Comparison of ENCODE assay signal across 8 cellular contexts in genomic region chr19:20565321-20566018, GRCh38. TPM values are rescaled to one million over a fixed set of nuclear protein-coding genes. Genes with fewer than 3 reads are reported as not detected.
DNase-seq lines count a peak whose midpoint lies in the region; ATAC-seq and TF ChIP-seq lines count a peak whose summit lies in the region.

ZNF737 (minus strand) TSS chr19:20565781; CDS start chr19:20565640, 141 bp downstream.

- H3K27me3 ChIP-seq in neural cell (ENCODE audit: insufficient read depth, low read depth, low read length), result no peaks in the 10 kb centered on the region

- peak within 1 kb of the TSS; percentile 97 for H3K27ac ChIP-seq in neural cell (ENCODE audit: low read length)

- H3K9me3 ChIP-seq in neural cell (ENCODE audit: low read length), result peaks cover 5% of the 10 kb centered on the region

- H2AFZ ChIP-seq in neural cell (ENCODE audit: low read depth, low read length), result peak within 1 kb of the TSS; percentile 91

- intact Hi-C loops in Calu3 (cut with micrococcal nuclease; ENCODE audit: unreplicated experiment), result no loop called here

- peak; percentile 78 for DNase-seq in Calu3
- peak; percentile 2 for DNase-seq in HT-29 (ENCODE audit: low spot score)
- DNase-seq in RPMI8226, result peak; percentile 97
- DNase-seq in activated gamma-delta T cell treated with Interleukin-2 at 50 U/mL for 16 hours, result peak; percentile 92
- peak; percentile 93 for DNase-seq in fibroblast of the conjunctiva (ENCODE audit: low read depth)

- H3K4me1 Mint-ChIP-seq in Calu3 (ENCODE audit: low read depth, unreplicated experiment), result no peaks in the 10 kb centered on the region
- peaks cover 28% of the 10 kb centered on the region for H3K4me1 Mint-ChIP-seq in stimulated activated naive CD8-positive, alpha-beta T cell treated with anti-CD3 and anti-CD28 coated beads, Interleukin-15, Interleukin-2, amounts not matched to agents 100 ng/mL and 50 ng/mL, for 24 hours (ENCODE audit: low read depth)

- H3K4me3 Mint-ChIP-seq in Calu3 (ENCODE audit: low read depth, unreplicated experiment), result peak within 1 kb of the TSS; percentile 74
- peak within 1 kb of the TSS; percentile 94 for H3K4me3 Mint-ChIP-seq in stimulated activated naive CD8-positive, alpha-beta T cell treated with anti-CD3 and anti-CD28 coated beads, Interleukin-15, Interleukin-2, amounts not matched to agents 100 ng/mL and 50 ng/mL, for 24 hours

- no peaks in the 10 kb centered on the region for H3K9me3 Mint-ChIP-seq in Calu3 (ENCODE audit: low read depth, unreplicated experiment)
- peaks cover 32% of the 10 kb centered on the region for H3K9me3 Mint-ChIP-seq in stimulated activated naive CD8-positive, alpha-beta T cell treated with anti-CD3 and anti-CD28 coated beads, Interleukin-15, Interleukin-2, amounts not matched to agents 100 ng/mL and 50 ng/mL, for 24 hours

- BruUV-seq in Calu3 (replicated peaks; lab: Mats Ljungman, UMichigan), result TSS peak; percentile 53

- no peak for TF ChIP-seq EP300 in neural cell (conservative IDR thresholded peaks at IDR 0.05; ENCODE audit: poor library complexity, severe bottlenecking)

- ATAC-seq in GM19468 (IDR thresholded peaks at IDR 0.05; ENCODE audit: extremely low read depth, unreplicated experiment), result peak; percentile 73

- peak within 1 kb of the TSS; percentile 40 for H3K4me2 ChIP-seq in neural cell (ENCODE audit: low read length)

- H3K36me3 Mint-ChIP-seq in Calu3 (ENCODE audit: insufficient read depth, unreplicated experiment), result peaks cover 11% of the 10 kb centered on the region
- peaks cover 49% of the 10 kb centered on the region for H3K36me3 Mint-ChIP-seq in stimulated activated naive CD8-positive, alpha-beta T cell treated with anti-CD3 and anti-CD28 coated beads, Interleukin-15, Interleukin-2, amounts not matched to agents 100 ng/mL and 50 ng/mL, for 24 hours (ENCODE audit: low read depth)

- H3K27ac Mint-ChIP-seq in Calu3 (ENCODE audit: unreplicated experiment), result peak within 1 kb of the TSS; percentile 63
- peak within 1 kb of the TSS; percentile 92 for H3K27ac Mint-ChIP-seq in stimulated activated naive CD8-positive, alpha-beta T cell treated with anti-CD3 and anti-CD28 coated beads, Interleukin-15, Interleukin-2, amounts not matched to agents 100 ng/mL and 50 ng/mL, for 24 hours

- peaks cover 36% of the 10 kb centered on the region for H3K79me2 ChIP-seq in neural cell (replicated peaks; ENCODE audit: insufficient read depth, low read length)

- H3K4me3 ChIP-seq in neural cell (ENCODE audit: low read length), result peak within 1 kb of the TSS; percentile 83

- H3K9me2 ChIP-seq in neural cell (ENCODE audit: insufficient read depth, low read length), result no peaks in the 10 kb centered on the region

- no peaks in the 10 kb centered on the region for H3K27me3 Mint-ChIP-seq in Calu3 (ENCODE audit: unreplicated experiment)
- H3K27me3 Mint-ChIP-seq in stimulated activated naive CD8-positive, alpha-beta T cell treated with anti-CD3 and anti-CD28 coated beads, Interleukin-15, Interleukin-2, amounts not matched to agents 100 ng/mL and 50 ng/mL, for 24 hours, result no peaks in the 10 kb centered on the region

- peaks cover 6% of the 10 kb centered on the region for H3F3A ChIP-seq in neural cell (ENCODE audit: insufficient read depth, low read length, poor library complexity, severe bottlenecking)

- H4K20me1 ChIP-seq in neural cell (ENCODE audit: insufficient read depth), result no peaks in the 10 kb centered on the region

- TF ChIP-seq RAD21 in neural cell (conservative IDR thresholded peaks at IDR 0.05), result no peak

- no peak for TF ChIP-seq CTCF in Calu3 (IDR thresholded peaks at IDR 0.05; ENCODE audit: unreplicated experiment)
- TF ChIP-seq CTCF in neural cell (IDR thresholded peaks at IDR 0.05; ENCODE audit: poor library complexity, severe bottlenecking), result peak; percentile 45

- H3K36me3 ChIP-seq in neural cell (ENCODE audit: insufficient read depth, low read length), result peaks cover 7% of the 10 kb centered on the region

- peak within 1 kb of the TSS; percentile 98 for H3K9ac ChIP-seq in neural cell (ENCODE audit: low read length)

- CTCF ChIA-PET in Calu3 (lab: Charles Lee), result interaction anchor here (0.6 to 0.7 kb wide), 2 partner anchors 97 to 1677 kb away, joined by 3 to 10 read pairs; no protein-coding TSS in a partner anchor

TF ChIP-seq in neural cell, 6 proteins besides CTCF, POLR2A, EP300 and RAD21:
- peak; percentile 51 for TF ChIP-seq MXI1 (conservative IDR thresholded peaks at IDR 0.05; ENCODE audit: poor library complexity, severe bottlenecking)
- TF ChIP-seq TAF1 (IDR thresholded peaks at IDR 0.05; ENCODE audit: low read depth), result peak; percentile 96
- TF ChIP-seq EZH2 (IDR thresholded peaks at IDR 0.05; ENCODE audit: borderline replicate concordance, insufficient read depth, low read length, poor library complexity, severe bottlenecking), result no peak
- peak; percentile 48 for TF ChIP-seq SMC3 (conservative IDR thresholded peaks at IDR 0.05; ENCODE audit: poor library complexity)
- peak; percentile 97 for TF ChIP-seq POLR2AphosphoS5 (IDR thresholded peaks at IDR 0.05)
- TF ChIP-seq REST (IDR thresholded peaks at IDR 0.05; ENCODE audit: borderline replicate concordance), result peak; percentile 94

RNA-seq across cellular contexts. Expression of gene ZNF737, which starts in this region (rescaled TPM):
- total RNA-seq in Calu3 (2022), result 3.8 and 4.4 TPM in 2 replicates
- 0.29 and 0.51 TPM in 2 replicates for total RNA-seq in HT-29 (2014; rRNA removed; shearing (Covaris generic))
- polyA plus RNA-seq in neural cell, result 81.2 and 103 TPM in 2 replicates
- 226 and 261 TPM in 2 replicates for polyA minus RNA-seq in neural cell

Comparison
In these comparisons a context has a peak if more than half of its experiments do, and no peak if none do; other contexts are left out.
1. Peak in every context shown above with its lines: DNase-seq, ATAC-seq, H3K4me3 ChIP-seq and H3K27ac ChIP-seq.
2. Peak in DNase-seq in HT-29; RNA of the gene not detected or under 1 TPM.
3. DNase-seq: peak in every context shown above with its lines; median percentile 97 in RPMI8226; 93 in fibroblast of the conjunctiva; 92 in activated gamma-delta T cell treated with Interleukin-2 at 50 U/mL for 16 hours; 78 in Calu3; 2 in HT-29.